ENCODE assay signal across 15 cellular contexts in genomic region chr2:157076526-157077161, GRCh38.
DNase-seq lines count a peak whose midpoint lies in the region; ATAC-seq lines count a peak whose summit lies in the region.
"Had no signal": no experiment of that assay in that cellular context is flagged by ENCODE, and none has a peak within 500 bp of the region (broad histone marks: within the 10 kb centered on the region; RNA-seq: fewer than 3 reads in every experiment).

No MANE protein-coding gene starts in this region.

- H3K4me1 Mint-ChIP-seq in activated CD4-positive, alpha-beta memory T cell treated with anti-CD3 and anti-CD28 coated beads, Interleukin-2, amount 10 ng/mL, durations not matched to agents 7 days and 5 days = no peaks in the 10 kb centered on the region

- peaks cover 3% of the 10 kb centered on the region for H3K9me3 Mint-ChIP-seq in activated CD4-positive, alpha-beta memory T cell treated with anti-CD3 and anti-CD28 coated beads, Interleukin-2, amount 10 ng/mL, durations not matched to agents 7 days and 5 days
- H3K9me3 Mint-ChIP-seq: activated T-helper 1 cell treated with anti-CD3 and anti-CD28 coated beads, Interleukin-12 subunit alpha, Interleukin-12 subunit beta, Interleukin-2, Interleukin-4 antibody, amounts not matched to agents 30 ng/mL and 10 ng/mL and 1 ng/mL, durations not matched to agents 14 hours and 24 hours and 36 hours had no signal

- POLR2A ChIA-PET in activated CD4-positive, alpha-beta memory T cell treated with anti-CD3 and anti-CD28 coated beads, Interleukin-2, amount 10 ng/mL, durations not matched to agents 7 days and 5 days (lab: Charles Lee) = no interaction called here

- CTCF ChIA-PET in activated CD4-positive, alpha-beta memory T cell treated with anti-CD3 and anti-CD28 coated beads, Interleukin-2, amount 10 ng/mL, durations not matched to agents 7 days and 5 days (lab: Charles Lee) = no interaction called here

- no peak overlapping the region for H3K27ac Mint-ChIP-seq in activated CD4-positive, alpha-beta memory T cell treated with anti-CD3 and anti-CD28 coated beads, Interleukin-2, amount 10 ng/mL, durations not matched to agents 7 days and 5 days
- H3K27ac Mint-ChIP-seq: activated T-helper 1 cell treated with anti-CD3 and anti-CD28 coated beads, Interleukin-12 subunit alpha, Interleukin-12 subunit beta, Interleukin-2, Interleukin-4 antibody, amounts not matched to agents 30 ng/mL and 10 ng/mL and 1 ng/mL, durations not matched to agents 14 hours and 24 hours and 36 hours had no signal

- peak; percentile 52 for DNase-seq in SKM-1 treated with dmso at 0.1 percent for 144 hours (lab: John Stamatoyannopoulos, UW; ENCODE audit: unreplicated experiment)
- no peak for DNase-seq in activated CD4-positive, alpha-beta memory T cell treated with anti-CD3 and anti-CD28 coated beads, Interleukin-2, amount 10 ng/mL, durations not matched to agents 7 days and 5 days
- no peak for DNase-seq in activated CD4-positive, alpha-beta T cell treated with anti-CD3 and anti-CD28 coated beads for 1 hour
- no peak for DNase-seq in NCI-H526 (lab: John Stamatoyannopoulos, UW)
- DNase-seq: amygdala; effector memory CD4-positive, alpha-beta T cell; hippocampal formation; midbrain; NCI-H1417; retina had no signal

- no peaks in the 10 kb centered on the region for H3K27me3 Mint-ChIP-seq in activated CD4-positive, alpha-beta memory T cell treated with anti-CD3 and anti-CD28 coated beads, Interleukin-2, amount 10 ng/mL, durations not matched to agents 7 days and 5 days

- ATAC-seq in GM18858 (IDR thresholded peaks at IDR 0.05; ENCODE audit: unreplicated experiment) = peak; percentile 57
- ATAC-seq in GM21528 (IDR thresholded peaks at IDR 0.05; ENCODE audit: low FRiP score, unreplicated experiment) = peak; percentile 67
- peak; percentile 58 for ATAC-seq in HG03442 (IDR thresholded peaks at IDR 0.05; ENCODE audit: unreplicated experiment)
- no peak for ATAC-seq in HG02588 (IDR thresholded peaks at IDR 0.05; ENCODE audit: unreplicated experiment)

- no peaks in the 10 kb centered on the region for H3K36me3 Mint-ChIP-seq in activated CD4-positive, alpha-beta memory T cell treated with anti-CD3 and anti-CD28 coated beads, Interleukin-2, amount 10 ng/mL, durations not matched to agents 7 days and 5 days (ENCODE audit: low read depth)

- H3K4me3 Mint-ChIP-seq in activated CD4-positive, alpha-beta memory T cell treated with anti-CD3 and anti-CD28 coated beads, Interleukin-2, amount 10 ng/mL, durations not matched to agents 7 days and 5 days = no peak overlapping the region
- H3K4me3 Mint-ChIP-seq: activated T-helper 1 cell treated with anti-CD3 and anti-CD28 coated beads, Interleukin-12 subunit alpha, Interleukin-12 subunit beta, Interleukin-2, Interleukin-4 antibody, amounts not matched to agents 30 ng/mL and 10 ng/mL and 1 ng/mL, durations not matched to agents 14 hours and 24 hours and 36 hours had no signal
